Comparison of ENCODE assay signal across 33 cellular contexts in genomic region chr12:74964390-74964789, GRCh38.
"Had no signal": no experiment of that assay in that cellular context is flagged by ENCODE, and none has a peak within 500 bp of the region (broad histone marks: within the 10 kb centered on the region; RNA-seq: fewer than 3 reads in every experiment).

No MANE protein-coding gene starts in this region.

- H3K4me3 Mint-ChIP-seq: activated CD4-positive, alpha-beta memory T cell treated with anti-CD3 and anti-CD28 coated beads for 36 hours; activated CD4-positive, alpha-beta T cell treated with anti-CD3 and anti-CD28 coated beads for 36 hours; activated CD4-positive, alpha-beta T cell treated with anti-CD3 and anti-CD28 coated beads, Interleukin-2, amount 10 ng/mL, durations not matched to agents 24 days and 14 days; activated CD8-positive, alpha-beta memory T cell treated with anti-CD3 and anti-CD28 coated beads, Interleukin-2, amount 10 ng/mL, durations not matched to agents 7 days and 5 days; activated CD8-positive, alpha-beta T cell treated with anti-CD3 and anti-CD28 coated beads, Interleukin-2, amount 10 ng/mL, durations not matched to agents 7 days and 5 days; activated naive CD4-positive, alpha-beta T cell treated with anti-CD3 and anti-CD28 coated beads for 36 hours; activated naive CD4-positive, alpha-beta T cell treated with anti-CD3 and anti-CD28 coated beads, Interleukin-2, amount 50 U/mL, for 24 hours; activated naive CD8-positive, alpha-beta T cell treated with anti-CD3 and anti-CD28 coated beads for 36 hours; activated naive CD8-positive, alpha-beta T cell treated with anti-CD3 and anti-CD28 coated beads, Interleukin-2, amount 50 U/mL, for 24 hours; activated T-helper 1 cell treated with anti-CD3 and anti-CD28 coated beads, Interleukin-12 subunit alpha, Interleukin-12 subunit beta, Interleukin-2, Interleukin-4 antibody, amounts not matched to agents 30 ng/mL and 10 ng/mL and 1 ng/mL, durations not matched to agents 14 hours and 24 hours and 36 hours; T-cell; T-helper 1 cell treated with Interleukin-12 subunit alpha and Interleukin-12 subunit beta and Interleukin-4 antibody, amounts not matched to agents 30 μg/mL and 1 μg/mL, for 36 hours; T-helper 2 cell treated with Interferon-gamma antibody and Interleukin-4, amounts not matched to agents 5 μg/mL and 100 μg/mL, for 36 hours had no signal

- H3K9me3 Mint-ChIP-seq: activated CD4-positive, alpha-beta memory T cell treated with anti-CD3 and anti-CD28 coated beads for 36 hours; activated CD4-positive, alpha-beta T cell treated with anti-CD3 and anti-CD28 coated beads, Interleukin-2, amount 10 ng/mL, durations not matched to agents 24 days and 14 days; activated naive CD4-positive, alpha-beta T cell treated with anti-CD3 and anti-CD28 coated beads for 36 hours; activated naive CD8-positive, alpha-beta T cell treated with anti-CD3 and anti-CD28 coated beads for 36 hours; activated T-helper 1 cell treated with anti-CD3 and anti-CD28 coated beads, Interleukin-12 subunit alpha, Interleukin-12 subunit beta, Interleukin-2, Interleukin-4 antibody, amounts not matched to agents 30 ng/mL and 10 ng/mL and 1 ng/mL, durations not matched to agents 14 hours and 24 hours and 36 hours; activated T-helper 2 cell treated with anti-CD3 and anti-CD28 coated beads, Interferon-gamma antibody, Interleukin-2, Interleukin-4, amounts not matched to agents 10 μg/mL and 5 μg/mL and 100 μg/mL, durations not matched to agents 14 hours and 24 hours and 36 hours; T-cell; T-helper 1 cell treated with Interleukin-12 subunit alpha and Interleukin-12 subunit beta and Interleukin-4 antibody, amounts not matched to agents 30 μg/mL and 1 μg/mL, for 36 hours; T-helper 2 cell treated with Interferon-gamma antibody and Interleukin-4, amounts not matched to agents 5 μg/mL and 100 μg/mL, for 36 hours had no signal

- H3K36me3 ChIP-seq: adrenal gland, colonic mucosa, esophagus squamous epithelium, gastroesophageal sphincter had no signal

- H3K27ac ChIP-seq: adrenal gland, colonic mucosa, epithelial cell of prostate, esophagus squamous epithelium, gastroesophageal sphincter had no signal

- H3K27me3 ChIP-seq: adrenal gland, body of pancreas, colonic mucosa, esophagus squamous epithelium, gastroesophageal sphincter had no signal

- H3K4me3 ChIP-seq: adrenal gland, body of pancreas, colonic mucosa, esophagus squamous epithelium, gastroesophageal sphincter had no signal

- ATAC-seq: activated CD4-positive, alpha-beta T cell treated with anti-CD3 and anti-CD28 coated beads for 36 hours; activated CD8-positive, alpha-beta memory T cell treated with anti-CD3 and anti-CD28 coated beads, Interleukin-2, amount 10 ng/mL, durations not matched to agents 7 days and 5 days; activated CD8-positive, alpha-beta T cell treated with anti-CD3 and anti-CD28 coated beads, Interleukin-2, amount 10 ng/mL, durations not matched to agents 7 days and 5 days; activated naive CD8-positive, alpha-beta T cell treated with anti-CD3 and anti-CD28 coated beads, Interleukin-2, amount 50 U/mL, for 24 hours; gastroesophageal sphincter; T-cell had no signal

- H3K4me1 Mint-ChIP-seq: activated CD4-positive, alpha-beta T cell treated with anti-CD3 and anti-CD28 coated beads for 36 hours; activated CD4-positive, alpha-beta T cell treated with anti-CD3 and anti-CD28 coated beads, Interleukin-2, amount 10 ng/mL, durations not matched to agents 24 days and 14 days; activated CD8-positive, alpha-beta memory T cell treated with anti-CD3 and anti-CD28 coated beads, Interleukin-2, amount 10 ng/mL, durations not matched to agents 7 days and 5 days; activated naive CD4-positive, alpha-beta T cell treated with anti-CD3 and anti-CD28 coated beads, Interleukin-2, amount 50 U/mL, for 24 hours; activated naive CD8-positive, alpha-beta T cell treated with anti-CD3 and anti-CD28 coated beads for 36 hours; activated naive CD8-positive, alpha-beta T cell treated with anti-CD3 and anti-CD28 coated beads, Interleukin-2, amount 50 U/mL, for 24 hours; T-cell had no signal

- H3K36me3 Mint-ChIP-seq: activated CD4-positive, alpha-beta memory T cell treated with anti-CD3 and anti-CD28 coated beads for 36 hours; activated CD8-positive, alpha-beta memory T cell treated with anti-CD3 and anti-CD28 coated beads, Interleukin-2, amount 10 ng/mL, durations not matched to agents 7 days and 5 days; activated naive CD4-positive, alpha-beta T cell treated with anti-CD3 and anti-CD28 coated beads, Interleukin-2, amount 50 U/mL, for 24 hours; activated naive CD8-positive, alpha-beta T cell treated with anti-CD3 and anti-CD28 coated beads for 36 hours; T-cell had no signal

- H3K9me3 ChIP-seq: adrenal gland, body of pancreas, colonic mucosa, esophagus squamous epithelium, gastroesophageal sphincter had no signal

- DNase-seq: activated CD4-positive, alpha-beta memory T cell treated with anti-CD3 and anti-CD28 coated beads for 36 hours; activated CD4-positive, alpha-beta T cell treated with anti-CD3 and anti-CD28 coated beads for 36 hours; activated CD4-positive, alpha-beta T cell treated with anti-CD3 and anti-CD28 coated beads, Interleukin-2, amount 10 ng/mL, durations not matched to agents 24 days and 14 days; activated CD4-positive, CD25-positive, alpha-beta regulatory T cell; activated CD4-positive, CD25-positive, alpha-beta regulatory T cell treated with anti-CD3 and anti-CD28 coated beads, Interleukin-2, amount 50 U/mL, for 72 hours; activated CD8-positive, alpha-beta memory T cell treated with anti-CD3 and anti-CD28 coated beads, Interleukin-2, amount 10 ng/mL, durations not matched to agents 7 days and 5 days; activated CD8-positive, alpha-beta memory T cell treated with anti-CD3 and anti-CD28 coated beads, Interleukin-2, amount 50 U/mL, for 4 hours; activated CD8-positive, alpha-beta T cell treated with anti-CD3 and anti-CD28 coated beads, Interleukin-2, amount 10 ng/mL, durations not matched to agents 7 days and 5 days; activated effector memory CD4-positive, alpha-beta T cell treated with anti-CD3 and anti-CD28 coated beads, Interleukin-2, amount 50 U/mL, for 16 hours; activated naive CD4-positive, alpha-beta T cell treated with anti-CD3 and anti-CD28 coated beads for 36 hours; activated naive CD8-positive, alpha-beta T cell treated with anti-CD3 and anti-CD28 coated beads for 36 hours; activated naive CD8-positive, alpha-beta T cell treated with anti-CD3 and anti-CD28 coated beads, Interleukin-2, amount 50 U/mL, for 24 hours; activated T-cell treated with anti-CD3 and anti-CD28 coated beads, Interleukin-2, amount 50 U/mL, for 1 hour; activated T-cell treated with anti-CD3 and anti-CD28 coated beads, Interleukin-2, amount 50 U/mL, for 48 hours; adrenal gland; amygdala; aorta; body of pancreas; caudate nucleus; colonic mucosa; effector CD8-positive, alpha-beta T cell; esophagus squamous epithelium; foreskin melanocyte; T-cell; T1000 had no signal

- H3K27me3 Mint-ChIP-seq: activated CD4-positive, alpha-beta memory T cell treated with anti-CD3 and anti-CD28 coated beads for 36 hours; activated CD4-positive, alpha-beta T cell treated with anti-CD3 and anti-CD28 coated beads for 36 hours; activated CD4-positive, alpha-beta T cell treated with anti-CD3 and anti-CD28 coated beads, Interleukin-2, amount 10 ng/mL, durations not matched to agents 24 days and 14 days; activated CD8-positive, alpha-beta memory T cell treated with anti-CD3 and anti-CD28 coated beads, Interleukin-2, amount 10 ng/mL, durations not matched to agents 7 days and 5 days; activated naive CD4-positive, alpha-beta T cell treated with anti-CD3 and anti-CD28 coated beads, Interleukin-2, amount 50 U/mL, for 24 hours; activated naive CD8-positive, alpha-beta T cell treated with anti-CD3 and anti-CD28 coated beads for 36 hours; activated naive CD8-positive, alpha-beta T cell treated with anti-CD3 and anti-CD28 coated beads, Interleukin-2, amount 50 U/mL, for 24 hours; T-cell had no signal

- H3K27ac Mint-ChIP-seq: activated CD4-positive, alpha-beta memory T cell treated with anti-CD3 and anti-CD28 coated beads for 36 hours; activated CD4-positive, alpha-beta T cell treated with anti-CD3 and anti-CD28 coated beads for 36 hours; activated CD4-positive, alpha-beta T cell treated with anti-CD3 and anti-CD28 coated beads, Interleukin-2, amount 10 ng/mL, durations not matched to agents 24 days and 14 days; activated CD8-positive, alpha-beta memory T cell treated with anti-CD3 and anti-CD28 coated beads, Interleukin-2, amount 10 ng/mL, durations not matched to agents 7 days and 5 days; activated CD8-positive, alpha-beta T cell treated with anti-CD3 and anti-CD28 coated beads, Interleukin-2, amount 10 ng/mL, durations not matched to agents 7 days and 5 days; activated naive CD4-positive, alpha-beta T cell treated with anti-CD3 and anti-CD28 coated beads for 36 hours; activated naive CD4-positive, alpha-beta T cell treated with anti-CD3 and anti-CD28 coated beads, Interleukin-2, amount 50 U/mL, for 24 hours; activated naive CD8-positive, alpha-beta T cell treated with anti-CD3 and anti-CD28 coated beads for 36 hours; activated naive CD8-positive, alpha-beta T cell treated with anti-CD3 and anti-CD28 coated beads, Interleukin-2, amount 50 U/mL, for 24 hours; activated T-helper 1 cell treated with anti-CD3 and anti-CD28 coated beads, Interleukin-12 subunit alpha, Interleukin-12 subunit beta, Interleukin-2, Interleukin-4 antibody, amounts not matched to agents 30 ng/mL and 10 ng/mL and 1 ng/mL, durations not matched to agents 14 hours and 24 hours and 36 hours; activated T-helper 2 cell treated with anti-CD3 and anti-CD28 coated beads, Interferon-gamma antibody, Interleukin-2, Interleukin-4, amounts not matched to agents 10 μg/mL and 5 μg/mL and 100 μg/mL, durations not matched to agents 14 hours and 24 hours and 36 hours; T-cell; T-helper 1 cell treated with Interleukin-12 subunit alpha and Interleukin-12 subunit beta and Interleukin-4 antibody, amounts not matched to agents 30 μg/mL and 1 μg/mL, for 36 hours; T-helper 2 cell treated with Interferon-gamma antibody and Interleukin-4, amounts not matched to agents 5 μg/mL and 100 μg/mL, for 36 hours had no signal

- FAIRE-seq: endothelial cell of umbilical vein had no signal

- H3K4me1 ChIP-seq: colonic mucosa, esophagus squamous epithelium, gastroesophageal sphincter had no signal
